Comparison of ENCODE assay signal across 15 cellular contexts in the genomic region with DNA sequence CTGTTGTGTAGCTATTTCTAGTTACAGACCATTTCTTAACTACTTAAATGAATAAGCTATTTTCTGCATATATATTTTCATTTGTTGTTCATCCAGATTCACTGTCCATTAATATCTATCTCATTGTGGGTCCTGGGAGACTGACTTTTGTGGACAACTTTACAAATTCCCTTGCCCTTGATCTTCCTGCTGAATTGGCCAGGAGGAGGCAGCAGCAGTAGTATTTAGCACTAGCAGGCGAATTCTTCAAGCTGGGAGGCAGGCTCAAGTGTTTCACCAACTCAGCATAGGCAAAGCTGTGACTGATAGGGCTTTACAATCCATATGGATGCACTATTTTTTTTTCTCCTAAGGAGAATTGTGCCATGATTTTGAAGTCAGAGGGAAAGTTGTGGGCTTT.
A peak's percentile ranks its signal among the peaks of the same experiment; 100 is the strongest.
DNase-seq lines count a peak whose midpoint lies in the region; ATAC-seq and TF ChIP-seq lines count a peak whose summit lies in the region.
"Had no signal": no experiment of that assay in that cellular context is flagged by ENCODE, and none has a peak within 500 bp of the region (broad histone marks: within the 10 kb centered on the region; RNA-seq: fewer than 3 reads in every experiment).

No MANE protein-coding gene starts in this region.

- TF ChIP-seq CTCF in hepatocyte (IDR thresholded peaks at IDR 0.05; ENCODE audit: poor library complexity) (peak; percentile 53), osteocyte (IDR thresholded peaks at IDR 0.05) (peak; percentile 22)

- no peaks in the 10 kb centered on the region for H3K36me3 Mint-ChIP-seq in osteocyte (ENCODE audit: unreplicated experiment)

- H3K9me3 ChIP-seq in NT2/D1 (ENCODE audit: insufficient read depth, low read length), result no peaks in the 10 kb centered on the region
- H3K9me3 ChIP-seq in hepatocyte (ENCODE audit: low read depth), result no peaks in the 10 kb centered on the region
- H3K9me3 ChIP-seq: transverse colon had no signal

- H3K9ac ChIP-seq in NT2/D1 (ENCODE audit: insufficient read length, low read depth), result no peak overlapping the region
- H3K9ac ChIP-seq: parathyroid adenoma had no signal

- H3K27ac ChIP-seq in hepatocyte, result no peak overlapping the region
- H3K27ac ChIP-seq: parathyroid adenoma, transverse colon had no signal

- no peak overlapping the region for H3K4me2 ChIP-seq in hepatocyte

- H3K27ac Mint-ChIP-seq in osteocyte (ENCODE audit: unreplicated experiment), result no peak overlapping the region

- no peaks in the 10 kb centered on the region for H3K9me2 ChIP-seq in hepatocyte (replicated peaks; ENCODE audit: insufficient read depth)

- DNase-seq in H7 (peak; percentile 15), NT2/D1 (ENCODE audit: low read depth, low spot score) (peak; percentile 27), hepatocyte (ENCODE audit: low spot score) (peak; percentile 52), osteocyte (ENCODE audit: extremely low spot score, unreplicated experiment) (no peak), OCI-M2 (lab: John Stamatoyannopoulos, UW; ENCODE audit: unreplicated experiment) (no peak)
- DNase-seq: aorta; mammary epithelial cell; NCI-H345; SHP77 treated with DMSO at 0.1 percent for 48 hours; stimulated activated CD8-positive, alpha-beta memory T cell treated with anti-CD3 and anti-CD28 coated beads, Interleukin-4, amount 100 ng/mL, for 48 hours; transverse colon had no signal

- H3K4me1 Mint-ChIP-seq in osteocyte (ENCODE audit: unreplicated experiment), result no peaks in the 10 kb centered on the region

- 19% methylated on average over 1 of the region's 1 CpG for WGBS in hepatocyte (ENCODE audit: low lambda C conversion rate, missing lambda C conversion rate)

- peaks cover 9% of the 10 kb centered on the region for H3K9me3 Mint-ChIP-seq in osteocyte (ENCODE audit: unreplicated experiment)

- H3K4me1 ChIP-seq in NT2/D1 (ENCODE audit: insufficient read depth, insufficient read length) (no peaks in the 10 kb centered on the region), hepatocyte (ENCODE audit: insufficient read depth) (no peaks in the 10 kb centered on the region)
- H3K4me1 ChIP-seq: parathyroid adenoma, transverse colon had no signal

- no peaks in the 10 kb centered on the region for H3K79me2 ChIP-seq in hepatocyte
- H3K79me2 ChIP-seq: parathyroid adenoma had no signal

- H3K4me3 Mint-ChIP-seq in osteocyte (ENCODE audit: unreplicated experiment), result no peak overlapping the region

- H3K27me3 ChIP-seq in H7 (ENCODE audit: control insufficient read depth, insufficient read depth, low read length) (no peaks in the 10 kb centered on the region), NT2/D1 (ENCODE audit: insufficient read depth, insufficient read length) (no peaks in the 10 kb centered on the region), hepatocyte (no peaks in the 10 kb centered on the region)
- H3K27me3 ChIP-seq: transverse colon had no signal

- no peaks in the 10 kb centered on the region for H4K20me1 ChIP-seq in hepatocyte (ENCODE audit: insufficient read depth, poor library complexity, severe bottlenecking)

- ATAC-seq in HG02970 (IDR thresholded peaks at IDR 0.05; ENCODE audit: low FRiP score, unreplicated experiment), result no peak
- ATAC-seq in HG02623 (IDR thresholded peaks at IDR 0.05; ENCODE audit: unreplicated experiment), result no peak
- no peak for ATAC-seq in HG03571 (IDR thresholded peaks at IDR 0.05; ENCODE audit: unreplicated experiment)

- no peak overlapping the region for H2AFZ ChIP-seq in hepatocyte
- H2AFZ ChIP-seq: parathyroid adenoma had no signal

- no peaks in the 10 kb centered on the region for H3K36me3 ChIP-seq in H7 (replicated peaks; ENCODE audit: control insufficient read depth, insufficient read depth, low read length)
- H3K36me3 ChIP-seq in NT2/D1 (ENCODE audit: insufficient read depth, insufficient read length, low read length), result no peaks in the 10 kb centered on the region
- no peaks in the 10 kb centered on the region for H3K36me3 ChIP-seq in hepatocyte (replicated peaks; ENCODE audit: insufficient read depth, low read depth)
- H3K36me3 ChIP-seq: transverse colon had no signal

- no peaks in the 10 kb centered on the region for H3K27me3 Mint-ChIP-seq in osteocyte (ENCODE audit: unreplicated experiment)

- H3K4me3 ChIP-seq in H7 (ENCODE audit: insufficient read depth, low read depth, low read length), result no peak overlapping the region
- no peak overlapping the region for H3K4me3 ChIP-seq in NT2/D1 (ENCODE audit: insufficient read length, low read depth)
- no peak overlapping the region for H3K4me3 ChIP-seq in hepatocyte
- H3K4me3 ChIP-seq: transverse colon had no signal

Comparison
In these comparisons a context has a peak if more than half of its experiments do, and no peak if none do; other contexts are left out.
1. DNase-seq: peak in H7 (single experiment), NT2/D1 (single experiment) and hepatocyte (single experiment); none in osteocyte (single experiment) and OCI-M2 (single experiment).